10 cellular contexts compared by ENCODE assay signal in genomic region chr13:32314271-32314967, GRCh38. TPM values are rescaled to one million over a fixed set of nuclear protein-coding genes. Genes with fewer than 3 reads are reported as not detected.
DNase-seq lines count a peak whose midpoint lies in the region; ATAC-seq, FAIRE-seq and TF ChIP-seq lines count a peak whose summit lies in the region.
"Had no signal": no experiment of that assay in that cellular context is flagged by ENCODE, and none has a peak within 500 bp of the region (broad histone marks: within the 10 kb centered on the region; RNA-seq: fewer than 3 reads in every experiment).

No MANE protein-coding gene starts in this region.

- no peaks in the 10 kb centered on the region for H3K27me3 ChIP-seq in SK-N-SH (ENCODE audit: insufficient read depth)
- H3K27me3 ChIP-seq in astrocyte (ENCODE audit: insufficient read depth, low read length) = no peaks in the 10 kb centered on the region
- no peaks in the 10 kb centered on the region for H3K27me3 ChIP-seq in liver (ENCODE audit: control insufficient read depth in 4 of 4, insufficient read depth in 4 of 4, low read length in 3 of 4)
- no peaks in the 10 kb centered on the region for H3K27me3 ChIP-seq in thymus (ENCODE audit: control insufficient read depth, insufficient read depth)

- H3K9me3 ChIP-seq in SK-N-SH (no peaks in the 10 kb centered on the region), astrocyte (ENCODE audit: insufficient read depth, low read depth, low read length) (no peaks in the 10 kb centered on the region), liver (ENCODE audit: control insufficient read depth in 4 of 4, low read length in 3 of 4) (no peaks in the 10 kb centered on the region), thymus (ENCODE audit: control insufficient read depth) (no peaks in the 10 kb centered on the region)

- no peak for TF ChIP-seq CTCF in SK-N-SH (IDR thresholded peaks at IDR 0.05)
- no peak for TF ChIP-seq CTCF in astrocyte (IDR thresholded peaks at IDR 0.05; ENCODE audit: insufficient read depth, low read depth, low read length)
- no peak for TF ChIP-seq CTCF in liver (IDR thresholded peaks at IDR 0.05; ENCODE audit: low read depth, low read length, missing input control)

- H3K36me3 ChIP-seq in SK-N-SH (replicated peaks in 1 of 2; ENCODE audit: control insufficient read depth in 1 of 2, insufficient read depth in 2 of 2, low read length in 1 of 2) (peaks cover 6 to 12% of the 10 kb centered on the region in 2 experiments), astrocyte (ENCODE audit: insufficient read depth, low read length) (no peaks in the 10 kb centered on the region), liver (ENCODE audit: control insufficient read depth in 4 of 4, insufficient read depth in 3 of 4, low read depth in 1 of 4, low read length in 3 of 4) (no peaks in the 10 kb centered on the region), thymus (ENCODE audit: control insufficient read depth, insufficient read depth) (no peaks in the 10 kb centered on the region)

- POLR2A ChIA-PET in SK-N-SH (lab: Yijun Ruan, JAX) = interaction anchor here (0.9 to 1.8 kb wide), 5 partner anchors 9 to 292 kb away, joined by 3 to 4 read pairs (median 3); partner anchors contain the start of gene FRY

- H3K27ac Mint-ChIP-seq in astrocyte (ENCODE audit: unreplicated experiment) = peak overlapping the region; percentile 99

- ATAC-seq in SK-N-SH treated with all-trans-retinoic acid at 6 μM for 48 hours (no peak), GM18867 (IDR thresholded peaks at IDR 0.05; ENCODE audit: unreplicated experiment) (no peak)

- H3K4me2 ChIP-seq in SK-N-SH (peak overlapping the region; percentile 83), astrocyte (ENCODE audit: low read length) (peak overlapping the region; percentile 96)

- H3K4me1 ChIP-seq in SK-N-SH (ENCODE audit: control insufficient read depth in 1 of 2, insufficient read depth in 2 of 2, low read depth in 1 of 2, low read length in 1 of 2) (peaks cover 0 to 6% of the 10 kb centered on the region in 2 experiments; a peak in 2 of 4 replicates), astrocyte (ENCODE audit: insufficient read depth, low read length) (peaks cover 4% of the 10 kb centered on the region), liver (ENCODE audit: control insufficient read depth in 4 of 4, insufficient read depth in 4 of 4, low read length in 3 of 4) (peaks cover 2 to 6% (median 4%) of the 10 kb centered on the region in 4 donors), thymus (ENCODE audit: control insufficient read depth, insufficient read depth, low read length) (peaks cover 6% of the 10 kb centered on the region)

- no peaks in the 10 kb centered on the region for H3K4me1 Mint-ChIP-seq in astrocyte (ENCODE audit: low read depth, unreplicated experiment)

- no peak for FAIRE-seq in astrocyte (lab: Jason Lieb, UNC)

- 96% methylated on average over 25 of the region's 25 CpGs for WGBS in SK-N-SH (ENCODE audit: low lambda C conversion rate)
- WGBS in liver = 84% methylated on average over 25 of the region's 25 CpGs
- WGBS in thymus = 86% methylated on average over 25 of the region's 25 CpGs

- no peaks in the 10 kb centered on the region for H3K36me3 Mint-ChIP-seq in astrocyte (ENCODE audit: low read depth, unreplicated experiment)

- no peaks in the 10 kb centered on the region for H3F3A ChIP-seq in SK-N-SH (replicated peaks; ENCODE audit: insufficient read depth)

- no peaks in the 10 kb centered on the region for H3K9me3 Mint-ChIP-seq in astrocyte (ENCODE audit: unreplicated experiment)

- H4K20me1 ChIP-seq in SK-N-SH (ENCODE audit: insufficient read depth) = no peaks in the 10 kb centered on the region
- no peaks in the 10 kb centered on the region for H4K20me1 ChIP-seq in astrocyte (ENCODE audit: insufficient read depth, low read length)

- H3K79me2 ChIP-seq in SK-N-SH (ENCODE audit: insufficient read depth) = peaks cover 19% of the 10 kb centered on the region; the same call in 1 of the 2 replicates
- H3K79me2 ChIP-seq in astrocyte (ENCODE audit: insufficient read depth, low read length) = peaks cover 6% of the 10 kb centered on the region

- CTCF ChIA-PET in SK-N-SH (lab: Yijun Ruan, JAX) = interaction anchor here (1.1 to 3.4 kb wide), 3 partner anchors 294 to 404 kb away, joined by 4 to 17 read pairs (median 9); no protein-coding TSS in a partner anchor

- H2AFZ ChIP-seq in SK-N-SH (ENCODE audit: low read depth) = peak overlapping the region; percentile 100
- H2AFZ ChIP-seq in astrocyte (ENCODE audit: low read depth, low read length) = peak overlapping the region; percentile 98

- H3K9ac ChIP-seq in SK-N-SH (no peak overlapping the region), astrocyte (ENCODE audit: low read length) (peak overlapping the region; percentile 98), liver (ENCODE audit: low read depth in 1 of 2, low read length in 2 of 2) (peak overlapping the region; percentile 88)

- H3K4me3 ChIP-seq in SK-N-SH (ENCODE audit: low read depth in 2 of 2, low read length in 1 of 2) (peak overlapping the region; percentile 90 to 97; a peak in 1 of 4 replicates), astrocyte (ENCODE audit: insufficient read depth, low read depth, low read length) (peak overlapping the region; percentile 94), liver (ENCODE audit: low read depth in 1 of 3, low read length in 3 of 3) (peak overlapping the region; percentile 73 to 92 (median 88)), thymus (ENCODE audit: low read length) (peak overlapping the region; percentile 68)

- no peaks in the 10 kb centered on the region for H3K9me2 ChIP-seq in SK-N-SH

- H3K27ac ChIP-seq in SK-N-SH (ENCODE audit: low read depth in 2 of 2, low read length in 1 of 2) (peak overlapping the region in 1 of 2 experiments; percentile 90; a peak in 3 of 4 replicates), astrocyte (ENCODE audit: low read depth, low read length) (peak overlapping the region; percentile 98), liver (ENCODE audit: low read depth in 1 of 2, low read length in 2 of 2) (peak overlapping the region; percentile 78 to 96), thymus (ENCODE audit: low read depth) (peak overlapping the region; percentile 97)

- DNase-seq in SK-N-SH = no peak
- DNase-seq in astrocyte (ENCODE audit: low read depth) = no peak
- no peak for DNase-seq in NCI-H446 treated with DMSO at 0.1 percent for 48 hours (lab: John Stamatoyannopoulos, UW)
- DNase-seq in SIG-M5 (lab: John Stamatoyannopoulos, UW) = no peak

- TF ChIP-seq EP300 in SK-N-SH (IDR thresholded peaks at IDR 0.05; ENCODE audit: borderline replicate concordance in 1 of 2, low read depth in 1 of 2, low read length in 1 of 2) = no peak

- no peaks in the 10 kb centered on the region for H3K27me3 Mint-ChIP-seq in astrocyte (ENCODE audit: low read depth, unreplicated experiment)

- peak overlapping the region; percentile 91 for H3K4me3 Mint-ChIP-seq in astrocyte (ENCODE audit: unreplicated experiment)

- TF ChIP-seq RAD21 in SK-N-SH (IDR thresholded peaks at IDR 0.05; ENCODE audit: low read length) (no peak), liver (IDR thresholded peaks at IDR 0.05) (no peak)

TF ChIP-seq in SK-N-SH, 30 proteins besides CTCF, POLR2A, EP300 and RAD21 (continues in another document):
- no peak for TF ChIP-seq USF1 (IDR thresholded peaks at IDR 0.05; ENCODE audit: borderline replicate concordance, low read depth)
- no peak for TF ChIP-seq YY1 (IDR thresholded peaks at IDR 0.05; ENCODE audit: low read depth)
- no peak for TF ChIP-seq SIN3A (IDR thresholded peaks at IDR 0.05; ENCODE audit: borderline replicate concordance, low read depth, low read length)
- no peak for TF ChIP-seq TCF12 (IDR thresholded peaks at IDR 0.05)
- TF ChIP-seq TEAD4 (IDR thresholded peaks at IDR 0.05; ENCODE audit: borderline replicate concordance, insufficient read depth) = no peak

TF ChIP-seq in SK-N-SH treated with all-trans-retinoic acid at 6 μM for 48 hours, 23 proteins besides CTCF, POLR2A, EP300 and RAD21:
- TF ChIP-seq GLIS3 (CRISPR knock-in tag; IDR thresholded peaks at IDR 0.05) = no peak
- no peak for TF ChIP-seq ZFP30 (CRISPR knock-in tag; IDR thresholded peaks at IDR 0.05)
- TF ChIP-seq CSRNP3 (CRISPR knock-in tag; IDR thresholded peaks at IDR 0.05) = no peak
- TF ChIP-seq ZC3H10 (CRISPR knock-in tag; IDR thresholded peaks at IDR 0.05) = no peak

TF ChIP-seq in liver, 16 proteins besides CTCF, POLR2A, EP300 and RAD21 (continues in another document):
- TF ChIP-seq ZBTB33 (IDR thresholded peaks at IDR 0.05) (no peak), SP1 (IDR thresholded peaks at IDR 0.05) (no peak), HNF4G (IDR thresholded peaks at IDR 0.05) (no peak), HNF4A (conservative IDR thresholded peaks at IDR 0.05) (no peak), ATF3 (IDR thresholded peaks at IDR 0.05) (no peak), FOXA1 (IDR thresholded peaks at IDR 0.05) (no peak), GABPA (IDR thresholded peaks at IDR 0.05 in 1 of 2, conservative IDR thresholded peaks at IDR 0.05 in 1 of 2) (no peak), YY1 (IDR thresholded peaks at IDR 0.05) (no peak)

RNA-seq across cellular contexts. Expression of gene ZAR1L, which starts 0.7 kb away (rescaled TPM):
- polyA plus RNA-seq in SK-N-SH (2012; rRNA removed) = 0.07 TPM in 1 of 2 replicates, not detected in the other
- polyA plus RNA-seq in SK-N-SH (2012; cell fraction: cytosol; rRNA removed) = not detected in 2 replicates
- polyA plus RNA-seq in SK-N-SH (2012; cell fraction: nucleus; rRNA removed) = 0.14 and 0.21 TPM in 2 replicates
- not detected in 2 replicates for total RNA-seq in astrocyte
- total RNA-seq in liver = not detected
- not detected for polyA plus RNA-seq in liver
- 0.07 TPM for polyA plus RNA-seq in thymus
- total RNA-seq: T-helper 2 cell treated with Interferon-gamma antibody and Interleukin-4, amounts not matched to agents 100 ng/mL and 5 ng/mL, for 36 hours had no signal
- polyA plus RNA-seq: BJ had no signal

RNA-seq across cellular contexts. Expression of gene BRCA2, which starts 0.9 kb away (rescaled TPM):
- polyA plus RNA-seq in SK-N-SH (2012; rRNA removed) (0.81 and 1.6 TPM in 2 replicates), liver (under 1 TPM; 0.39 to 0.88 TPM), thymus (1.5 TPM)
- polyA plus RNA-seq in SK-N-SH (2012; cell fraction: cytosol; rRNA removed) = 0.85 and 1.1 TPM in 2 replicates
- 2.9 and 4.9 TPM in 2 replicates for polyA plus RNA-seq in SK-N-SH (2012; cell fraction: nucleus; rRNA removed)
- total RNA-seq in astrocyte (3.4 and 6.4 TPM in 2 replicates), liver (10 to 100 TPM in 1 of 2 donors, under 1 TPM in 1; 0.84 to 10.8 TPM)
